In the genomic region with DNA sequence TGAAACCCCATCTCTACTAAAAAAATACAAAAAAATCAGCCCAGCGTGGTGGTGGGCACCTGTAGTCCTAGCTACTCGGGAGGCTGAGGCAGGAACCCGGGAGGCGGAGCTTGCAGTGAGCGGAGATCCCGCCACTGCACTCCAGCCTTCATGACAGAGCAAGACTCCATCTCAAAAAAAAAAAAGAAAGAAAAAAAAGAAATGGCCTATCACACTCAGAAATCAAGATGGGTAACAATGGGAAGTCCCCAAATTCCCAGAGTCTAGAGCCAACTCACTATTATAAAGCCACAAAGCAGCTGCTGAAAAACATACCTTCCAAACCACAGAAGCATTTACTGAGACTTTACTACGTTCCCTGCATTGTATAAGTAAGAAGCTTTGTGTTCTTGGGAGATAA, we compare ENCODE assay signal across 12 cellular contexts. TPM values are rescaled to one million over a fixed set of nuclear protein-coding genes. Genes with fewer than 3 reads are reported as not detected.
A peak's percentile ranks its signal among the peaks of the same experiment; 100 is the strongest.
DNase-seq lines count a peak whose midpoint lies in the region; ATAC-seq, FAIRE-seq and TF ChIP-seq lines count a peak whose summit lies in the region.
"Had no signal": no experiment of that assay in that cellular context is flagged by ENCODE, and none has a peak within 500 bp of the region (broad histone marks: within the 10 kb centered on the region; RNA-seq: fewer than 3 reads in every experiment).

No MANE protein-coding gene starts in this region.

- TF ChIP-seq EP300 in K562 (IDR thresholded peaks at IDR 0.05; ENCODE audit: low read length) = no peak

- H3K4me1 ChIP-seq in MM.1S (ENCODE audit: low read length) = peaks cover 18% of the 10 kb centered on the region
- peaks cover 0 to 8% of the 10 kb centered on the region in 2 experiments; a peak in 3 of 5 replicates for H3K4me1 ChIP-seq in K562 (replicated peaks in 1 of 2; ENCODE audit: control insufficient read depth in 2 of 2, insufficient read depth in 2 of 2, low read length in 2 of 2)

- peak overlapping the region; percentile 50; the same call in 1 of the 2 replicates for H3K4me2 ChIP-seq in MM.1S (ENCODE audit: low read depth, low read length)
- H3K4me2 ChIP-seq in K562 (ENCODE audit: insufficient read depth, low read length) = no peak overlapping the region

- POLR2A ChIA-PET in activated CD4-positive, alpha-beta T cell treated with anti-CD3 and anti-CD28 coated beads for 36 hours (lab: Charles Lee) = no interaction called here
- POLR2A ChIA-PET in activated CD4-positive, alpha-beta T cell treated with anti-CD3 and anti-CD28 coated beads, Interleukin-2, amount 10 ng/mL, durations not matched to agents 7 days and 5 days (lab: Charles Lee) = no interaction called here
- POLR2A ChIA-PET in K562 (lab: Yijun Ruan, JAX) = no interaction called here
- POLR2A ChIA-PET in GM10248 (lab: Yijun Ruan, JAX) = no interaction called here

- H3K9me3 ChIP-seq in MM.1S (replicated peaks; ENCODE audit: insufficient read depth, low read length) (no peaks in the 10 kb centered on the region), K562 (replicated peaks; ENCODE audit: control insufficient read depth, insufficient read depth, low read depth, low read length) (no peaks in the 10 kb centered on the region)
- H3K9me3 ChIP-seq: esophagus muscularis mucosa had no signal

- peaks cover 15% of the 10 kb centered on the region for H3F3A ChIP-seq in MM.1S (ENCODE audit: insufficient read depth, low read length)

- H4K20me1 ChIP-seq in MM.1S (ENCODE audit: insufficient read depth, low read length) (no peaks in the 10 kb centered on the region), K562 (replicated peaks; ENCODE audit: control insufficient read depth, insufficient read depth, low read length) (no peaks in the 10 kb centered on the region; the same call in 1 of the 2 replicates)

- no peak for TF ChIP-seq RAD21 in K562 (CRISPR knock-in tag; conservative IDR thresholded peaks at IDR 0.05 in 1 of 2, IDR thresholded peaks at IDR 0.05 in 1 of 2)

- ATAC-seq in activated CD4-positive, alpha-beta T cell treated with anti-CD3 and anti-CD28 coated beads for 36 hours = peak; percentile 71
- ATAC-seq in K562 (no peak), HG02885 (IDR thresholded peaks at IDR 0.05; ENCODE audit: poor library complexity, unreplicated experiment) (no peak)
- ATAC-seq: right cardiac atrium had no signal

- WGBS in K562 (ENCODE audit: insufficient coverage, low coverage, missing lambda C conversion rate) = 47% methylated on average over 7 of the region's 7 CpGs

- DNase-seq in activated CD4-positive, alpha-beta T cell treated with anti-CD3 and anti-CD28 coated beads for 36 hours = peak; percentile 32
- DNase-seq in activated CD4-positive, alpha-beta T cell treated with anti-CD3 and anti-CD28 coated beads, Interleukin-2, amount 10 ng/mL, durations not matched to agents 7 days and 5 days = no peak
- peak; percentile 78 for DNase-seq in MM.1S
- DNase-seq in K562 (ENCODE audit: extremely low read depth in 1 of 4, low spot score in 3 of 4) = no peak
- peak; percentile 47 for DNase-seq in skeletal muscle cell (ENCODE audit: low read depth)
- DNase-seq in GM10248 (ENCODE audit: extremely low spot score) = no peak
- DNase-seq in HuH-7.5 (ENCODE audit: low spot score) = no peak
- DNase-seq: 8988T; central memory CD4-positive, alpha-beta T cell; right cardiac atrium had no signal

- H3K4me3 Mint-ChIP-seq in activated CD4-positive, alpha-beta T cell treated with anti-CD3 and anti-CD28 coated beads for 36 hours = no peak overlapping the region
- no peak overlapping the region for H3K4me3 Mint-ChIP-seq in activated CD4-positive, alpha-beta T cell treated with anti-CD3 and anti-CD28 coated beads, Interleukin-2, amount 10 ng/mL, durations not matched to agents 7 days and 5 days

- H2AFZ ChIP-seq in MM.1S (ENCODE audit: low read length) (no peak overlapping the region), K562 (ENCODE audit: low read depth, low read length) (no peak overlapping the region)

- BruUV-seq in K562 (replicated peaks; lab: Mats Ljungman, UMichigan) = no TSS peak

- in situ Hi-C loops in K562 (cut with MboI) = no loop called here

- H3K27ac Mint-ChIP-seq in activated CD4-positive, alpha-beta T cell treated with anti-CD3 and anti-CD28 coated beads for 36 hours = no peak overlapping the region
- no peak overlapping the region for H3K27ac Mint-ChIP-seq in activated CD4-positive, alpha-beta T cell treated with anti-CD3 and anti-CD28 coated beads, Interleukin-2, amount 10 ng/mL, durations not matched to agents 7 days and 5 days

- peaks cover 17% of the 10 kb centered on the region for H3K27me3 Mint-ChIP-seq in activated CD4-positive, alpha-beta T cell treated with anti-CD3 and anti-CD28 coated beads for 36 hours
- peaks cover 42% of the 10 kb centered on the region for H3K27me3 Mint-ChIP-seq in activated CD4-positive, alpha-beta T cell treated with anti-CD3 and anti-CD28 coated beads, Interleukin-2, amount 10 ng/mL, durations not matched to agents 7 days and 5 days

- no peaks in the 10 kb centered on the region for H3K9me2 ChIP-seq in MM.1S (replicated peaks; ENCODE audit: insufficient read depth, low read length)

- no peaks in the 10 kb centered on the region for H3K9me3 Mint-ChIP-seq in activated CD4-positive, alpha-beta T cell treated with anti-CD3 and anti-CD28 coated beads for 36 hours (ENCODE audit: low read depth)
- no peaks in the 10 kb centered on the region for H3K9me3 Mint-ChIP-seq in activated CD4-positive, alpha-beta T cell treated with anti-CD3 and anti-CD28 coated beads, Interleukin-2, amount 10 ng/mL, durations not matched to agents 7 days and 5 days

- H3K27me3 ChIP-seq in MM.1S (replicated peaks; ENCODE audit: insufficient read depth, low read length) = peaks cover 17% of the 10 kb centered on the region; the same call in 1 of the 2 replicates
- no peaks in the 10 kb centered on the region for H3K27me3 ChIP-seq in K562 (ENCODE audit: control insufficient read depth in 2 of 2, insufficient read depth in 2 of 2, low read length in 2 of 2)
- H3K27me3 ChIP-seq: esophagus muscularis mucosa had no signal

- H3K27ac ChIP-seq in MM.1S (ENCODE audit: low read length) (peak overlapping the region; percentile 11; the same call in 1 of the 2 replicates), K562 (ENCODE audit: extremely low read depth, low read depth, low read length) (no peak overlapping the region)
- H3K27ac ChIP-seq: esophagus muscularis mucosa had no signal

- H3K36me3 Mint-ChIP-seq in activated CD4-positive, alpha-beta T cell treated with anti-CD3 and anti-CD28 coated beads for 36 hours (ENCODE audit: low read depth) = no peaks in the 10 kb centered on the region
- peaks cover 2% of the 10 kb centered on the region for H3K36me3 Mint-ChIP-seq in activated CD4-positive, alpha-beta T cell treated with anti-CD3 and anti-CD28 coated beads, Interleukin-2, amount 10 ng/mL, durations not matched to agents 7 days and 5 days (ENCODE audit: low read depth)

- H3K9ac ChIP-seq in MM.1S (ENCODE audit: low read length) = no peak overlapping the region
- no peak overlapping the region for H3K9ac ChIP-seq in K562 (ENCODE audit: insufficient read depth in 1 of 2, low read depth in 2 of 2, low read length in 2 of 2)

- CTCF ChIA-PET in activated CD4-positive, alpha-beta T cell treated with anti-CD3 and anti-CD28 coated beads for 36 hours (lab: Charles Lee) = no interaction called here
- CTCF ChIA-PET in activated CD4-positive, alpha-beta T cell treated with anti-CD3 and anti-CD28 coated beads, Interleukin-2, amount 10 ng/mL, durations not matched to agents 7 days and 5 days (lab: Charles Lee) = interaction anchor here (0.6 kb wide), 2 partner anchors 122 to 1905 kb away, joined by 3 to 4 read pairs; no protein-coding TSS in a partner anchor
- CTCF ChIA-PET in K562 (lab: Yijun Ruan, JAX; ENCODE audit: low intra/inter-chr PET ratio) (no interaction called here), GM10248 (lab: Yijun Ruan, JAX) (interaction anchor here (0.9 kb wide), 1 partner anchor 14 kb away, joined by 3 read pairs; no protein-coding TSS in a partner anchor)

- TF ChIP-seq CTCF in MM.1S (IDR thresholded peaks at IDR 0.05; ENCODE audit: low read length) (no peak), K562 (IDR thresholded peaks at IDR 0.05 in 2 of 3, conservative IDR thresholded peaks at IDR 0.05 in 1 of 3; ENCODE audit: insufficient read depth in 2 of 3, low read depth in 1 of 3, low read length in 3 of 3) (no peak), GM10248 (IDR thresholded peaks at IDR 0.05; ENCODE audit: control extremely low read depth, extremely low read depth, low read depth, missing control alignments) (no peak)

- H3K79me2 ChIP-seq in MM.1S (ENCODE audit: low read length) = no peaks in the 10 kb centered on the region
- H3K79me2 ChIP-seq in K562 (ENCODE audit: control insufficient read depth, insufficient read depth, low read length) = peaks cover 35% of the 10 kb centered on the region

- FAIRE-seq in K562 (lab: Jason Lieb, UNC) = no peak

- no peaks in the 10 kb centered on the region for H3K9me1 ChIP-seq in K562 (ENCODE audit: control insufficient read depth, insufficient read depth, low read length)

- H3K4me1 Mint-ChIP-seq in activated CD4-positive, alpha-beta T cell treated with anti-CD3 and anti-CD28 coated beads for 36 hours = peaks cover 20% of the 10 kb centered on the region
- peaks cover 21% of the 10 kb centered on the region for H3K4me1 Mint-ChIP-seq in activated CD4-positive, alpha-beta T cell treated with anti-CD3 and anti-CD28 coated beads, Interleukin-2, amount 10 ng/mL, durations not matched to agents 7 days and 5 days

- no peaks in the 10 kb centered on the region for H3K36me3 ChIP-seq in MM.1S (replicated peaks; ENCODE audit: insufficient read depth, low read length)
- no peaks in the 10 kb centered on the region; the same call in 2 of the 3 replicates for H3K36me3 ChIP-seq in K562 (ENCODE audit: control insufficient read depth, insufficient read depth, low read length)
- H3K36me3 ChIP-seq: esophagus muscularis mucosa had no signal

- H3K4me3 ChIP-seq in MM.1S (ENCODE audit: low read length) = no peak overlapping the region
- H3K4me3 ChIP-seq in K562 = no peak overlapping the region
- H3K4me3 ChIP-seq in skeletal muscle cell (ENCODE audit: low read depth, low read length) = no peak overlapping the region
- H3K4me3 ChIP-seq: esophagus muscularis mucosa had no signal

- no peak for TF ChIP-seq POLR2A in K562 (conservative IDR thresholded peaks at IDR 0.05)

- intact Hi-C loops in activated CD4-positive, alpha-beta T cell treated with anti-CD3 and anti-CD28 coated beads for 36 hours (cut with DNase I, micrococcal nuclease) = loop anchor here in 1 of 2 experiments (2.0 kb wide), 1 partner anchor 389 kb away; no protein-coding TSS in a partner anchor
- intact Hi-C loops in K562 (cut with micrococcal nuclease) = no loop called here

RNA-seq across cellular contexts. Expression of gene HDGFL3, which starts 7.5 kb away (rescaled TPM):
- total RNA-seq in activated CD4-positive, alpha-beta T cell treated with anti-CD3 and anti-CD28 coated beads for 36 hours = 1 to 10 TPM; 5.0 to 7.4 TPM
- 10 to 100 TPM; 21.9 to 25.0 TPM for total RNA-seq in activated CD4-positive, alpha-beta T cell treated with anti-CD3 and anti-CD28 coated beads, Interleukin-2, amount 10 ng/mL, durations not matched to agents 7 days and 5 days
- 5.1 and 15.8 TPM in 2 replicates for total RNA-seq in K562 (2011; cell fraction: chromatin; rRNA removed; ENCODE audit: low replicate concordance)
- 2.6 and 3.2 TPM in 2 replicates for total RNA-seq in K562 (2011; cell fraction: nucleolus; rRNA removed)
- 4.5 and 7.9 TPM in 2 replicates for total RNA-seq in K562 (2011; cell fraction: nucleoplasm; rRNA removed)
- total RNA-seq in K562 (2014; rRNA removed) = 30.2 and 31.4 TPM in 2 replicates
- 41.1 and 46.3 TPM in 2 replicates for total RNA-seq in K562 (2014; rRNA removed; fragmentation: Illumina TruSeq; extraction: Trizol)
- total RNA-seq in K562 (2015; rRNA removed; fragmentation: Illumina TruSeq; extraction: Trizol) = 39.5 and 41.0 TPM in 2 replicates
- total RNA-seq in K562 (2021) = 33.6 and 37.6 TPM in 2 replicates
- polyA plus RNA-seq in K562 (2011; rRNA removed) = 6.8 and 10.9 TPM in 2 replicates
- polyA plus RNA-seq in K562 (2011; cell fraction: cytosol; rRNA removed) = 0.24 and 2.7 TPM in 2 replicates
- polyA plus RNA-seq in K562 (2011; cell fraction: nucleus; rRNA removed) = 0.82 and 4.2 TPM in 2 replicates
- polyA plus RNA-seq in K562 (2012) = 21.3 and 25.2 TPM in 2 replicates
- 34.4 and 42.0 TPM in 2 replicates for polyA plus RNA-seq in K562 (2014; fragmentation: Illumina TruSeq; extraction: Trizol)
- polyA plus RNA-seq in K562 (2014; fragmentation: Nextera tagmentation; extraction: Ambion mirVana) = 1 to 10 TPM; 6.7 to 7.5 TPM
- 16.8 and 27.7 TPM in 2 replicates for polyA plus RNA-seq in K562 (2014; rRNA removed)
- 4.3 and 13.1 TPM in 2 replicates for polyA minus RNA-seq in K562 (2011; rRNA and poly(A)+ RNA removed)
- 7.0 and 7.6 TPM in 2 replicates for polyA minus RNA-seq in K562 (2011; cell fraction: cytosol; rRNA and poly(A)+ RNA removed)
- 0.54 and 6.2 TPM in 2 replicates for polyA minus RNA-seq in K562 (2011; cell fraction: nucleus; rRNA and poly(A)+ RNA removed)

Comparison
In these comparisons a context has a peak if more than half of its experiments do, and no peak if none do; other contexts are left out.
1. DNase-seq: peak in activated CD4-positive, alpha-beta T cell treated with anti-CD3 and anti-CD28 coated beads for 36 hours (single experiment), MM.1S (single experiment) and skeletal muscle cell (single experiment); none in activated CD4-positive, alpha-beta T cell treated with anti-CD3 and anti-CD28 coated beads, Interleukin-2, amount 10 ng/mL, durations not matched to agents 7 days and 5 days (single experiment), K562 (0 of 4), GM10248 (single experiment) and HuH-7.5 (single experiment).
2. CTCF ChIA-PET loops: an anchor here in activated CD4-positive, alpha-beta T cell treated with anti-CD3 and anti-CD28 coated beads, Interleukin-2, amount 10 ng/mL, durations not matched to agents 7 days and 5 days (0.6 kb wide) and GM10248 (0.9 kb wide); none called in activated CD4-positive, alpha-beta T cell treated with anti-CD3 and anti-CD28 coated beads for 36 hours and K562.